Comparison of ENCODE assay signal across 8 cellular contexts in the genomic region with DNA sequence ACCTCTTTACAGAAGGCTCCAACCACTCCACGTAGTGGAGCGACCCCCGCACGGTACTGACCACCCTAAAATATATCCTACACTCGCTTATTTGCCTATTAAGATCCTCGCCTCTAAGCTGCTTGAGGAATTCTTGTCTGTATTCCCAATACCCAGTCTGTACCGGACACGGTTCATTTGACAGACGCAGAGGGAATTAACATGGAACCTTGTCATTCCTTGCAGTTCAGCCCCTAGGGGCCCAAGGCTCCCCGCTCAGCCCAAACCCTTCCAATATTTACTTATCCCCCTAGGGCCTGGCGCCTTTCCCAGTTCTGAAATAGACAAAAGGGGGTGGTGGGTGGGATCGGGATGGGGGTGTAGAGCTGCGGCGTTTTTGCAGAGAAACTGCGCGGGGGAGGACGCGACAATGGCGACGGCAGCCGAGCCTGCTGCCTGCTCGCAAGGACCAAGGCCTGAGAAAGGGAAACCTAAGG. TPM values are rescaled to one million over a fixed set of nuclear protein-coding genes. Genes with fewer than 3 reads are reported as not detected.
DNase-seq lines count a peak whose midpoint lies in the region; ATAC-seq and TF ChIP-seq lines count a peak whose summit lies in the region.

No MANE protein-coding gene starts in this region.

- H3K4me1 Mint-ChIP-seq in stimulated activated naive CD8-positive, alpha-beta T cell treated with anti-CD3 and anti-CD28 coated beads, Interleukin-15, Interleukin-2, amounts not matched to agents 100 ng/mL and 50 ng/mL, for 24 hours (ENCODE audit: low read depth): peaks cover 52% of the 10 kb centered on the region
- H3K4me1 Mint-ChIP-seq in progenitor cell of endocrine pancreas (ENCODE audit: low read depth): peaks cover 28% of the 10 kb centered on the region

- no peak for DNase-seq in stimulated activated naive CD8-positive, alpha-beta T cell treated with anti-CD3 and anti-CD28 coated beads, Interleukin-15, Interleukin-2, amounts not matched to agents 100 U/mL and 50 U/mL, for 24 hours
- peak; percentile 30 for DNase-seq in WERI-Rb-1
- DNase-seq in foreskin melanocyte: peak; percentile 7
- DNase-seq in progenitor cell of endocrine pancreas (ENCODE audit: low spot score, unreplicated experiment): no peak
- DNase-seq in DMS153 (lab: John Stamatoyannopoulos, UW): no peak
- no peak for DNase-seq in NAMALWA (ENCODE audit: low spot score)

- peaks cover 36% of the 10 kb centered on the region for H3K36me3 Mint-ChIP-seq in stimulated activated naive CD8-positive, alpha-beta T cell treated with anti-CD3 and anti-CD28 coated beads, Interleukin-15, Interleukin-2, amounts not matched to agents 100 ng/mL and 50 ng/mL, for 24 hours (ENCODE audit: low read depth)
- peaks cover 17% of the 10 kb centered on the region for H3K36me3 Mint-ChIP-seq in progenitor cell of endocrine pancreas (ENCODE audit: insufficient read depth)

- no peak for ATAC-seq in stimulated activated naive CD8-positive, alpha-beta T cell treated with anti-CD3 and anti-CD28 coated beads, Interleukin-15, Interleukin-2, amounts not matched to agents 100 U/mL and 50 U/mL, for 24 hours
- no peak for ATAC-seq in HG03354 (IDR thresholded peaks at IDR 0.05; ENCODE audit: poor library complexity, severe bottlenecking, unreplicated experiment)

- no peaks in the 10 kb centered on the region for H3K9me3 Mint-ChIP-seq in stimulated activated naive CD8-positive, alpha-beta T cell treated with anti-CD3 and anti-CD28 coated beads, Interleukin-15, Interleukin-2, amounts not matched to agents 100 ng/mL and 50 ng/mL, for 24 hours
- H3K9me3 Mint-ChIP-seq in progenitor cell of endocrine pancreas (ENCODE audit: low read depth): no peaks in the 10 kb centered on the region

- no peaks in the 10 kb centered on the region for H3K9me3 ChIP-seq in WERI-Rb-1 (ENCODE audit: severe bottlenecking)

- peak overlapping the region; percentile 93 for H3K27ac ChIP-seq in WERI-Rb-1

- peak overlapping the region; percentile 95 for H3K4me3 Mint-ChIP-seq in stimulated activated naive CD8-positive, alpha-beta T cell treated with anti-CD3 and anti-CD28 coated beads, Interleukin-15, Interleukin-2, amounts not matched to agents 100 ng/mL and 50 ng/mL, for 24 hours
- H3K4me3 Mint-ChIP-seq in progenitor cell of endocrine pancreas (ENCODE audit: low read depth): peak overlapping the region; percentile 100

- H3K27me3 ChIP-seq in WERI-Rb-1 (ENCODE audit: insufficient read depth, low read depth, severe bottlenecking): no peaks in the 10 kb centered on the region

- TF ChIP-seq CTCF in WERI-Rb-1 (IDR thresholded peaks at IDR 0.05; ENCODE audit: low read depth, low read length): no peak
- TF ChIP-seq CTCF in progenitor cell of endocrine pancreas (IDR thresholded peaks at IDR 0.05; ENCODE audit: unreplicated experiment): no peak

- no peaks in the 10 kb centered on the region for H3K27me3 Mint-ChIP-seq in stimulated activated naive CD8-positive, alpha-beta T cell treated with anti-CD3 and anti-CD28 coated beads, Interleukin-15, Interleukin-2, amounts not matched to agents 100 ng/mL and 50 ng/mL, for 24 hours
- no peaks in the 10 kb centered on the region for H3K27me3 Mint-ChIP-seq in progenitor cell of endocrine pancreas

- peak overlapping the region; percentile 96 for H3K27ac Mint-ChIP-seq in stimulated activated naive CD8-positive, alpha-beta T cell treated with anti-CD3 and anti-CD28 coated beads, Interleukin-15, Interleukin-2, amounts not matched to agents 100 ng/mL and 50 ng/mL, for 24 hours
- peak overlapping the region; percentile 100 for H3K27ac Mint-ChIP-seq in progenitor cell of endocrine pancreas

- H3K36me3 ChIP-seq in WERI-Rb-1: peaks cover 36% of the 10 kb centered on the region

- peak overlapping the region; percentile 75 for H3K4me3 ChIP-seq in WERI-Rb-1 (ENCODE audit: low read depth, low read length)

RNA-seq across cellular contexts. Expression of a gene that starts 0.6 kb away (rescaled TPM):
- 208 and 228 TPM in 2 replicates for total RNA-seq in progenitor cell of endocrine pancreas

RNA-seq across cellular contexts. Expression of a gene that starts 31.6 kb away (rescaled TPM):
- total RNA-seq in progenitor cell of endocrine pancreas: 60.6 and 61.6 TPM in 2 replicates

RNA-seq across cellular contexts. Expression of a gene that starts 38.6 kb away (rescaled TPM):
- total RNA-seq in progenitor cell of endocrine pancreas: 44.0 and 51.9 TPM in 2 replicates

RNA-seq across cellular contexts. Expression of a gene that starts 46.2 kb away (rescaled TPM):
- not detected in 2 replicates for total RNA-seq in progenitor cell of endocrine pancreas

Comparison
In these comparisons a context has a peak if more than half of its experiments do, and no peak if none do; other contexts are left out.
1. DNase-seq: peak in WERI-Rb-1 (single experiment) and foreskin melanocyte (single experiment); none in stimulated activated naive CD8-positive, alpha-beta T cell treated with anti-CD3 and anti-CD28 coated beads, Interleukin-15, Interleukin-2, amounts not matched to agents 100 U/mL and 50 U/mL, for 24 hours (single experiment), progenitor cell of endocrine pancreas (single experiment), DMS153 (single experiment) and NAMALWA (single experiment).